ENCODE assay signal across 1 cellular context in genomic region chr14:77043177-77043983, GRCh38.
TF ChIP-seq lines count a peak whose summit lies in the region.

No MANE protein-coding gene starts in this region.

TF ChIP-seq in GM12878, 131 proteins besides CTCF, POLR2A, EP300 and RAD21 (continued from another document):
- TF ChIP-seq ATF2 (IDR thresholded peaks at IDR 0.05; ENCODE audit: low read length): peak; percentile 49; the same call in 1 of the 2 replicates
- TF ChIP-seq BCL11A (IDR thresholded peaks at IDR 0.05; ENCODE audit: low read depth, low read length): no peak
- no peak for TF ChIP-seq PAX8 (IDR thresholded peaks at IDR 0.05)
- peak; percentile 73 for TF ChIP-seq ATF7 (IDR thresholded peaks at IDR 0.05; ENCODE audit: low read depth)
- TF ChIP-seq ZNF24 (IDR thresholded peaks at IDR 0.05): no peak
- 0 out of 3 replicates have a peak, but pooled peaks have one; percentile 42 for TF ChIP-seq POU2F2 (IDR thresholded peaks at IDR 0.05; ENCODE audit: borderline replicate concordance, low read depth, low read length)
- peak; percentile 93 to 94 for TF ChIP-seq IKZF2 (IDR thresholded peaks at IDR 0.05)
- no peak for TF ChIP-seq ZBTB40 (IDR thresholded peaks at IDR 0.05; ENCODE audit: borderline replicate concordance)
- TF ChIP-seq IRF3 (IDR thresholded peaks at IDR 0.05): no peak
- no peak; the same call in 1 of the 2 replicates for TF ChIP-seq HCFC1 (IDR thresholded peaks at IDR 0.05; ENCODE audit: low read length)
- TF ChIP-seq IKZF1 (conservative IDR thresholded peaks at IDR 0.05): peak; percentile 93
- TF ChIP-seq ETV6 (conservative IDR thresholded peaks at IDR 0.05 in 1 of 2, IDR thresholded peaks at IDR 0.05 in 1 of 2; ENCODE audit: borderline replicate concordance in 1 of 2, low read depth in 1 of 2): peak in 1 of 2 experiments; percentile 61; a peak in 2 of 4 replicates
- no peak for TF ChIP-seq SUZ12 (IDR thresholded peaks at IDR 0.05; ENCODE audit: unreplicated experiment)
- peak; percentile 45 for TF ChIP-seq RUNX3 (IDR thresholded peaks at IDR 0.05; ENCODE audit: low read length)
- TF ChIP-seq SUPT20H (IDR thresholded peaks at IDR 0.05; ENCODE audit: borderline replicate concordance, control insufficient read depth, low read depth, low read length): no peak
- no peak for TF ChIP-seq NFXL1 (IDR thresholded peaks at IDR 0.05; ENCODE audit: borderline replicate concordance)
